1 cellular context compared by ENCODE assay signal in the genomic region with DNA sequence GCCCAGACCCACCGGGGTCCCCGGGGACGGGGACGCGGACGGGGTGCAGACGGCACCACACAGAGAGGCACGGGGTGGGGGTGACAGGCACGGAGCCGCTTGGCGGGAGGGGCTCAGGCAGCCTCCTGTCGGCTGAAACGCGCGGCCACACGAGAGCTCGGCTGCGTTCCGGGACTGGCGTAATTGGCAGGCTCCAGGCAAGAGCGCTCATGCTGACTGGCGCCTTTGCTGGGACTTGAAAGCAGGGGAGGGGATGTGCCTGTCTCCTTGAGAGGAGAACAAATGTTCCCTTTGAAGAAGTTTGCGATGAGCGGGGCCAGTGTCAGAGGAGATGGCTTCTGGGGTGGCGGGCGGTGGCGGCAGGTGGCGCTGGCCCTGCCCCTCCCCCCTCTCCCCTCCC.
TF ChIP-seq lines count a peak whose summit lies in the region.

No MANE protein-coding gene starts in this region.

TF ChIP-seq in SK-N-SH, 30 proteins besides CTCF, POLR2A, EP300 and RAD21:
- TF ChIP-seq JUND (IDR thresholded peaks at IDR 0.05) (no peak), TEAD4 (IDR thresholded peaks at IDR 0.05; ENCODE audit: borderline replicate concordance, insufficient read depth) (no peak), RCOR1 (IDR thresholded peaks at IDR 0.05; ENCODE audit: low read length) (no peak), ELF1 (IDR thresholded peaks at IDR 0.05) (no peak), SIN3A (IDR thresholded peaks at IDR 0.05; ENCODE audit: borderline replicate concordance, low read depth, low read length) (no peak), MEF2A (IDR thresholded peaks at IDR 0.05; ENCODE audit: borderline replicate concordance, low read depth) (no peak), POLR2AphosphoS5 (IDR thresholded peaks at IDR 0.05; ENCODE audit: low read depth, low read length) (no peak), GATA2 (CRISPR knock-in tag; IDR thresholded peaks at IDR 0.05) (no peak), TAF1 (IDR thresholded peaks at IDR 0.05; ENCODE audit: borderline replicate concordance, low read depth, low read length) (no peak), EZH2phosphoT487 (IDR thresholded peaks at IDR 0.05; ENCODE audit: borderline replicate concordance, low read depth) (no peak), GABPA (IDR thresholded peaks at IDR 0.05; ENCODE audit: low read depth) (no peak), NFIC (IDR thresholded peaks at IDR 0.05; ENCODE audit: borderline replicate concordance) (no peak)
- TF ChIP-seq, protein P1, sequence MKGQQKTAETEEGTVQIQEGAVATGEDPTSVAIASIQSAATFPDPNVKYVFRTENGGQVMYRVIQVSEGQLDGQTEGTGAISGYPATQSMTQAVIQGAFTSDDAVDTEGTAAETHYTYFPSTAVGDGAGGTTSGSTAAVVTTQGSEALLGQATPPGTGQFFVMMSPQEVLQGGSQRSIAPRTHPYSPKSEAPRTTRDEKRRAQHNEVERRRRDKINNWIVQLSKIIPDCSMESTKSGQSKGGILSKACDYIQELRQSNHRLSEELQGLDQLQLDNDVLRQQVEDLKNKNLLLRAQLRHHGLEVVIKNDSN (IDR thresholded peaks at IDR 0.05; ENCODE audit: borderline replicate concordance, low read depth) = no peak
- TF ChIP-seq, protein P2, sequence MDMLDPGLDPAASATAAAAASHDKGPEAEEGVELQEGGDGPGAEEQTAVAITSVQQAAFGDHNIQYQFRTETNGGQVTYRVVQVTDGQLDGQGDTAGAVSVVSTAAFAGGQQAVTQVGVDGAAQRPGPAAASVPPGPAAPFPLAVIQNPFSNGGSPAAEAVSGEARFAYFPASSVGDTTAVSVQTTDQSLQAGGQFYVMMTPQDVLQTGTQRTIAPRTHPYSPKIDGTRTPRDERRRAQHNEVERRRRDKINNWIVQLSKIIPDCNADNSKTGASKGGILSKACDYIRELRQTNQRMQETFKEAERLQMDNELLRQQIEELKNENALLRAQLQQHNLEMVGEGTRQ (IDR thresholded peaks at IDR 0.05; ENCODE audit: borderline replicate concordance, low read depth, low read length) = no peak
- TF ChIP-seq, protein P3, sequence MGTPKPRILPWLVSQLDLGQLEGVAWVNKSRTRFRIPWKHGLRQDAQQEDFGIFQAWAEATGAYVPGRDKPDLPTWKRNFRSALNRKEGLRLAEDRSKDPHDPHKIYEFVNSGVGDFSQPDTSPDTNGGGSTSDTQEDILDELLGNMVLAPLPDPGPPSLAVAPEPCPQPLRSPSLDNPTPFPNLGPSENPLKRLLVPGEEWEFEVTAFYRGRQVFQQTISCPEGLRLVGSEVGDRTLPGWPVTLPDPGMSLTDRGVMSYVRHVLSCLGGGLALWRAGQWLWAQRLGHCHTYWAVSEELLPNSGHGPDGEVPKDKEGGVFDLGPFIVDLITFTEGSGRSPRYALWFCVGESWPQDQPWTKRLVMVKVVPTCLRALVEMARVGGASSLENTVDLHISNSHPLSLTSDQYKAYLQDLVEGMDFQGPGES (IDR thresholded peaks at IDR 0.05; ENCODE audit: low read depth, low read length) = no peak
